In the genomic region with DNA sequence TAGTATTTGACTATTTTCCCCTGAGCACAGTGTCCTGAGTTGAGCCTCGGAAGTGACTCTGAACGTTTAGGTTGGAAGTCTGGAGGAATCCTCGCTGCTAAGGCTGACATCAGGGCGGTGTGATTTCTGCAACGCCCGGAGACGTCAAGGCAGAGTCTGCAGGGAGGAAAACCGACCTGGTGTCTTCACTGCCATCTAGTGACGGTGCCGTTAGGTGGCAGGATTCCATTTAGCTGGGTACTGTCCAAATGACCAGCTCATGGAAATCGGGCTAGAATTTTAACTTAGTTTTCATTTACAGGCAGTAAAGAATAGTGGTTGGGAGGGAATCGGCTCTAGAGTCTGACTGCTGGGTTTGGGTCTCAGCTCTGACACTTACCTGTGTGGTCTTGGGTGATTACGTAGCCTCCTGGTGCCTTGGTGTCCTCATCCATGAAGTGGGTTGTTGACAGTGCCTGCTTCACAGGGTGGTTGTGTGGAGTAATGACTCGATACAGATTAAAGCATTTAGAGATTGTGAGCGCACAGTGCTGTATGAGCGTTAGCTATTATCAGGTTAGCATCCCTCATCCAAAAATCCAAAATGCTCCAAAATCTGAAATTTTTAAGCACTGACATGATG, we compare ENCODE assay signal across 9 cellular contexts. TPM values are rescaled to one million over a fixed set of nuclear protein-coding genes. Genes with fewer than 3 reads are reported as not detected.
DNase-seq lines count a peak whose midpoint lies in the region; ATAC-seq and TF ChIP-seq lines count a peak whose summit lies in the region.
"Had no signal": no experiment of that assay in that cellular context is flagged by ENCODE, and none has a peak within 500 bp of the region (broad histone marks: within the 10 kb centered on the region; RNA-seq: fewer than 3 reads in every experiment).

No MANE protein-coding gene starts in this region.

- H2BK12ac ChIP-seq in neuronal stem cell (ENCODE audit: low read length), result no peak overlapping the region

- no peak overlapping the region for H2AK5ac ChIP-seq in neuronal stem cell (ENCODE audit: low read depth, low read length)

- H3K4me1 ChIP-seq in esophagus squamous epithelium, result no peaks in the 10 kb centered on the region
- H3K4me1 ChIP-seq in neuronal stem cell (ENCODE audit: control insufficient read depth in 2 of 2, insufficient read depth in 1 of 2, low read depth in 1 of 2, low read length in 2 of 2), result no peaks in the 10 kb centered on the region
- H3K4me1 ChIP-seq: BLaER1 had no signal

- H3K36me3 ChIP-seq in esophagus squamous epithelium (no peaks in the 10 kb centered on the region), neuronal stem cell (replicated peaks in 1 of 2; ENCODE audit: control insufficient read depth in 2 of 2, insufficient read depth in 2 of 2, low read length in 2 of 2) (no peaks in the 10 kb centered on the region)
- H3K36me3 ChIP-seq: BLaER1 had no signal

- H3K14ac ChIP-seq in neuronal stem cell (ENCODE audit: low read length), result no peak overlapping the region

- 25 to 45% methylated on average over 8 to 16 of the region's 16 CpGs for WGBS in esophagus squamous epithelium, 2 donors
- WGBS in neuronal stem cell (ENCODE audit: extremely low coverage in 2 of 2, insufficient read length in 2 of 2, insufficient replicate concordance in 1 of 2), 2 donors, result no CpG with 5 or more reads among the region's 16 CpGs

- peak; percentile 22 to 58 for DNase-seq in NCI-H2081 (lab: John Stamatoyannopoulos, UW)
- DNase-seq in NCI-H2081 treated with DMSO at 0.1 percent for 48 hours (lab: John Stamatoyannopoulos, UW), result no peak
- DNase-seq in HPDE6-E6E7 (ENCODE audit: extremely low spot score), result peak; percentile 67
- peak; percentile 3 for DNase-seq in SKM-1 treated with dmso at 0.1 percent for 144 hours (lab: John Stamatoyannopoulos, UW; ENCODE audit: unreplicated experiment)
- DNase-seq in esophagus squamous epithelium (lab: John Stamatoyannopoulos, UW), result no peak
- peak; percentile 17 for DNase-seq in neuronal stem cell (ENCODE audit: low spot score)
- no peak for DNase-seq in UCSD-AML1 (lab: John Stamatoyannopoulos, UW; ENCODE audit: unreplicated experiment)

- no peak overlapping the region for H4K91ac ChIP-seq in neuronal stem cell (ENCODE audit: low read depth, low read length, poor library complexity)

- H2AFZ ChIP-seq in neuronal stem cell (ENCODE audit: low read length), result no peak overlapping the region

- no peak overlapping the region for H2BK120ac ChIP-seq in neuronal stem cell (ENCODE audit: low read depth, low read length)

- H3K4me3 ChIP-seq in esophagus squamous epithelium (no peak overlapping the region), neuronal stem cell (ENCODE audit: low read length in 2 of 2) (no peak overlapping the region)
- H3K4me3 ChIP-seq: BLaER1 had no signal

- intact Hi-C loops in esophagus squamous epithelium (cut with DNase I), result no loop called here

- no peak for TF ChIP-seq POLR2A in esophagus squamous epithelium (IDR thresholded peaks at IDR 0.05)

- H2BK15ac ChIP-seq in neuronal stem cell (ENCODE audit: low read length), result no peak overlapping the region

- no peak overlapping the region for H3K4me2 ChIP-seq in neuronal stem cell (ENCODE audit: insufficient read depth, low read length, poor library complexity, severe bottlenecking)
- H3K4me2 ChIP-seq: BLaER1 had no signal

- H3K27ac ChIP-seq in esophagus squamous epithelium, result no peak overlapping the region
- H3K27ac ChIP-seq in neuronal stem cell (replicated peaks; ENCODE audit: low read length), result no peak overlapping the region
- H3K27ac ChIP-seq: BLaER1 had no signal

- H3K9ac ChIP-seq in neuronal stem cell (ENCODE audit: low read depth, low read length, poor library complexity), result no peak overlapping the region
- H3K9ac ChIP-seq: BLaER1 had no signal

- H3K27me3 ChIP-seq in esophagus squamous epithelium (peaks cover 0 to 13% (median 0%) of the 10 kb centered on the region in 4 donors), neuronal stem cell (ENCODE audit: control insufficient read depth in 3 of 3, insufficient read depth in 3 of 3, low read depth in 1 of 3, low read length in 3 of 3) (peaks cover 0 to 4% (median 0%) of the 10 kb centered on the region in 3 experiments)
- H3K27me3 ChIP-seq: BLaER1 had no signal

- no peak overlapping the region for H3K18ac ChIP-seq in neuronal stem cell (ENCODE audit: low read length)

- ATAC-seq in GM18867 (IDR thresholded peaks at IDR 0.05; ENCODE audit: unreplicated experiment), result no peak

- H3K9me3 ChIP-seq in esophagus squamous epithelium (peaks cover 0 to 4% (median 0%) of the 10 kb centered on the region in 3 donors), neuronal stem cell (replicated peaks in 1 of 2; ENCODE audit: control insufficient read depth in 2 of 2, insufficient read depth in 1 of 2, low read depth in 1 of 2, low read length in 2 of 2) (peaks cover 0 to 3% of the 10 kb centered on the region in 2 donors)

- H3K79me1 ChIP-seq in neuronal stem cell (ENCODE audit: low read depth, low read length), result no peaks in the 10 kb centered on the region

- no peak overlapping the region for H3K4ac ChIP-seq in neuronal stem cell (ENCODE audit: low read length)

- H2BK5ac ChIP-seq in neuronal stem cell (ENCODE audit: low read length), result no peak overlapping the region

- no peak overlapping the region for H3K23ac ChIP-seq in neuronal stem cell (ENCODE audit: low read depth, low read length, poor library complexity)

- peak in 5 of 6 experiments; percentile 38 to 59 (median 43) for TF ChIP-seq CTCF in esophagus squamous epithelium (IDR thresholded peaks at IDR 0.05)

- H4K8ac ChIP-seq in neuronal stem cell (ENCODE audit: low read depth, low read length), result no peak overlapping the region

RNA-seq across cellular contexts. Expression of gene FOXF2, which starts 35.0 kb away (rescaled TPM):
- 10 to 100 TPM in 1 of 4 donors, 1 to 10 TPM in 2, under 1 TPM in 1; 0.34 to 12.4 (median 4.0) TPM for total RNA-seq in esophagus squamous epithelium
- polyA plus RNA-seq in neuronal stem cell (2013, experiment 1 of 2), result not detected
- polyA plus RNA-seq in neuronal stem cell (2013, experiment 2 of 2), result not detected

Comparison
In these comparisons a context has a peak if more than half of its experiments do, and no peak if none do; other contexts are left out.
1. DNase-seq: peak in NCI-H2081 (2 of 2), HPDE6-E6E7 (single experiment), SKM-1 treated with dmso at 0.1 percent for 144 hours (single experiment) and neuronal stem cell (single experiment); none in NCI-H2081 treated with DMSO at 0.1 percent for 48 hours (single experiment), esophagus squamous epithelium (single experiment) and UCSD-AML1 (single experiment).